ENCODE assay signal across 1 cellular context in the genomic region with DNA sequence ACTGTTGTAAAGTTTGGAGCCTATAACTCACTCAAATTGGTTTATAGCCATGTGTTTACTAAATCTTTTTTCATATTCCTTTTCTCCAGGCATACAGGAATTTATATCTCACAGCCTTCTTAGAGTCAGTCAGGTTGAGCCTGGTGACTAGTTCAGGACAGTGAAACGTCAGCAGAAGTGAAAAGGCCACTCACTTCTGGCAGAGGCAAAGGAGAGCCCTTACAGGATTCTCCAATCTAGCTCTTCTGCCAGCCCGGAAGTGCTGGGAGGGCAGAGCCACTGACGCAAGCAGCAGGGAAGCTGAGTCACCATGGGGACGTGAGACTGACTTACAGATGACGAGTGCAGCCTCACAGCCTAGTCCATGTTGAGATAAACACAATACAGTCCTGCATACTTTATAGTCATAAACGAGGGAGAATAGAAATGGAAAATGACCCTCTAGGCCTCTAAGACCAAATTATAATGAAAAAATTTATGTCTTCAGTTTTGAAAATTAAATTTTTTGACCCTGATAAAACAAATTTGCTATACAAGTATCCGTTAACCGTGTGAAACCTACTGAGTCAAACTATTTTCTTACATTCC.
TF ChIP-seq lines count a peak whose summit lies in the region.

No MANE protein-coding gene starts in this region.

TF ChIP-seq in HepG2, 621 proteins besides CTCF, POLR2A, EP300 and RAD21 (continued from another document and continues in another):
- TF ChIP-seq ZBTB44 (CRISPR knock-in tag; IDR thresholded peaks at IDR 0.05): no peak
- TF ChIP-seq MED1 (CRISPR knock-in tag; IDR thresholded peaks at IDR 0.05): peak; percentile 87
- no peak for TF ChIP-seq ZKSCAN1 (IDR thresholded peaks at IDR 0.05; ENCODE audit: low read length)
- no peak for TF ChIP-seq PRPF4 (IDR thresholded peaks at IDR 0.05; ENCODE audit: low read depth, low read length, poor library complexity, severe bottlenecking)
- TF ChIP-seq STAT5B (CRISPR knock-in tag; IDR thresholded peaks at IDR 0.05): no peak
- TF ChIP-seq, protein P1, sequence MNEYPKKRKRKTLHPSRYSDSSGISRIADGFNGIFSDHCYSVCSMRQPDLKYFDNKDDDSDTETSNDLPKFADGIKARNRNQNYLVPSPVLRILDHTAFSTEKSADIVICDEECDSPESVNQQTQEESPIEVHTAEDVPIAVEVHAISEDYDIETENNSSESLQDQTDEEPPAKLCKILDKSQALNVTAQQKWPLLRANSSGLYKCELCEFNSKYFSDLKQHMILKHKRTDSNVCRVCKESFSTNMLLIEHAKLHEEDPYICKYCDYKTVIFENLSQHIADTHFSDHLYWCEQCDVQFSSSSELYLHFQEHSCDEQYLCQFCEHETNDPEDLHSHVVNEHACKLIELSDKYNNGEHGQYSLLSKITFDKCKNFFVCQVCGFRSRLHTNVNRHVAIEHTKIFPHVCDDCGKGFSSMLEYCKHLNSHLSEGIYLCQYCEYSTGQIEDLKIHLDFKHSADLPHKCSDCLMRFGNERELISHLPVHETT (CRISPR knock-in tag; conservative IDR thresholded peaks at IDR 0.05): no peak; the same call in 1 of the 2 replicates
- TF ChIP-seq, protein P2, sequence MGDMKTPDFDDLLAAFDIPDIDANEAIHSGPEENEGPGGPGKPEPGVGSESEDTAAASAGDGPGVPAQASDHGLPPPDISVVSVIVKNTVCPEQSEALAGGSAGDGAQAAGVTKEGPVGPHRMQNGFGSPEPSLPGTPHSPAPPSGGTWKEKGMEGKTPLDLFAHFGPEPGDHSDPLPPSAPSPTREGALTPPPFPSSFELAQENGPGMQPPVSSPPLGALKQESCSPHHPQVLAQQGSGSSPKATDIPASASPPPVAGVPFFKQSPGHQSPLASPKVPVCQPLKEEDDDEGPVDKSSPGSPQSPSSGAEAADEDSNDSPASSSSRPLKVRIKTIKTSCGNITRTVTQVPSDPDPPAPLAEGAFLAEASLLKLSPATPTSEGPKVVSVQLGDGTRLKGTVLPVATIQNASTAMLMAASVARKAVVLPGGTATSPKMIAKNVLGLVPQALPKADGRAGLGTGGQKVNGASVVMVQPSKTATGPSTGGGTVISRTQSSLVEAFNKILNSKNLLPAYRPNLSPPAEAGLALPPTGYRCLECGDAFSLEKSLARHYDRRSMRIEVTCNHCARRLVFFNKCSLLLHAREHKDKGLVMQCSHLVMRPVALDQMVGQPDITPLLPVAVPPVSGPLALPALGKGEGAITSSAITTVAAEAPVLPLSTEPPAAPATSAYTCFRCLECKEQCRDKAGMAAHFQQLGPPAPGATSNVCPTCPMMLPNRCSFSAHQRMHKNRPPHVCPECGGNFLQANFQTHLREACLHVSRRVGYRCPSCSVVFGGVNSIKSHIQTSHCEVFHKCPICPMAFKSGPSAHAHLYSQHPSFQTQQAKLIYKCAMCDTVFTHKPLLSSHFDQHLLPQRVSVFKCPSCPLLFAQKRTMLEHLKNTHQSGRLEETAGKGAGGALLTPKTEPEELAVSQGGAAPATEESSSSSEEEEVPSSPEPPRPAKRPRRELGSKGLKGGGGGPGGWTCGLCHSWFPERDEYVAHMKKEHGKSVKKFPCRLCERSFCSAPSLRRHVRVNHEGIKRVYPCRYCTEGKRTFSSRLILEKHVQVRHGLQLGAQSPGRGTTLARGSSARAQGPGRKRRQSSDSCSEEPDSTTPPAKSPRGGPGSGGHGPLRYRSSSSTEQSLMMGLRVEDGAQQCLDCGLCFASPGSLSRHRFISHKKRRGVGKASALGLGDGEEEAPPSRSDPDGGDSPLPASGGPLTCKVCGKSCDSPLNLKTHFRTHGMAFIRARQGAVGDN (CRISPR knock-in tag; IDR thresholded peaks at IDR 0.05): peak; percentile 46; the same call in 1 of the 2 replicates
- TF ChIP-seq, protein P3, sequence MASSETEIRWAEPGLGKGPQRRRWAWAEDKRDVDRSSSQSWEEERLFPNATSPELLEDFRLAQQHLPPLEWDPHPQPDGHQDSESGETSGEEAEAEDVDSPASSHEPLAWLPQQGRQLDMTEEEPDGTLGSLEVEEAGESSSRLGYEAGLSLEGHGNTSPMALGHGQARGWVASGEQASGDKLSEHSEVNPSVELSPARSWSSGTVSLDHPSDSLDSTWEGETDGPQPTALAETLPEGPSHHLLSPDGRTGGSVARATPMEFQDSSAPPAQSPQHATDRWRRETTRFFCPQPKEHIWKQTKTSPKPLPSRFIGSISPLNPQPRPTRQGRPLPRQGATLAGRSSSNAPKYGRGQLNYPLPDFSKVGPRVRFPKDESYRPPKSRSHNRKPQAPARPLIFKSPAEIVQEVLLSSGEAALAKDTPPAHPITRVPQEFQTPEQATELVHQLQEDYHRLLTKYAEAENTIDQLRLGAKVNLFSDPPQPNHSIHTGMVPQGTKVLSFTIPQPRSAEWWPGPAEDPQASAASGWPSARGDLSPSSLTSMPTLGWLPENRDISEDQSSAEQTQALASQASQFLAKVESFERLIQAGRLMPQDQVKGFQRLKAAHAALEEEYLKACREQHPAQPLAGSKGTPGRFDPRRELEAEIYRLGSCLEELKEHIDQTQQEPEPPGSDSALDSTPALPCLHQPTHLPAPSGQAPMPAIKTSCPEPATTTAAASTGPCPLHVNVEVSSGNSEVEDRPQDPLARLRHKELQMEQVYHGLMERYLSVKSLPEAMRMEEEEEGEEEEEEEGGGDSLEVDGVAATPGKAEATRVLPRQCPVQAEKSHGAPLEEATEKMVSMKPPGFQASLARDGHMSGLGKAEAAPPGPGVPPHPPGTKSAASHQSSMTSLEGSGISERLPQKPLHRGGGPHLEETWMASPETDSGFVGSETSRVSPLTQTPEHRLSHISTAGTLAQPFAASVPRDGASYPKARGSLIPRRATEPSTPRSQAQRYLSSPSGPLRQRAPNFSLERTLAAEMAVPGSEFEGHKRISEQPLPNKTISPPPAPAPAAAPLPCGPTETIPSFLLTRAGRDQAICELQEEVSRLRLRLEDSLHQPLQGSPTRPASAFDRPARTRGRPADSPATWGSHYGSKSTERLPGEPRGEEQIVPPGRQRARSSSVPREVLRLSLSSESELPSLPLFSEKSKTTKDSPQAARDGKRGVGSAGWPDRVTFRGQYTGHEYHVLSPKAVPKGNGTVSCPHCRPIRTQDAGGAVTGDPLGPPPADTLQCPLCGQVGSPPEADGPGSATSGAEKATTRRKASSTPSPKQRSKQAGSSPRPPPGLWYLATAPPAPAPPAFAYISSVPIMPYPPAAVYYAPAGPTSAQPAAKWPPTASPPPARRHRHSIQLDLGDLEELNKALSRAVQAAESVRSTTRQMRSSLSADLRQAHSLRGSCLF (CRISPR knock-in tag; IDR thresholded peaks at IDR 0.05; ENCODE audit: borderline replicate concordance): no peak
- peak; percentile 96 for TF ChIP-seq ZHX1 (CRISPR knock-in tag; IDR thresholded peaks at IDR 0.05; ENCODE audit: low read depth)
- TF ChIP-seq RBM39 (IDR thresholded peaks at IDR 0.05; ENCODE audit: low read depth, low read length, poor library complexity, severe bottlenecking): no peak
- TF ChIP-seq TFDP1 (CRISPR knock-in tag; IDR thresholded peaks at IDR 0.05; ENCODE audit: borderline replicate concordance): no peak
- TF ChIP-seq HNF4A (CRISPR knock-in tag; IDR thresholded peaks at IDR 0.05): no peak
- no peak for TF ChIP-seq ZNF546 (CRISPR knock-in tag; conservative IDR thresholded peaks at IDR 0.05)
- no peak for TF ChIP-seq ATRX (CRISPR knock-in tag; IDR thresholded peaks at IDR 0.05; ENCODE audit: borderline replicate concordance)
- TF ChIP-seq, protein P4, sequence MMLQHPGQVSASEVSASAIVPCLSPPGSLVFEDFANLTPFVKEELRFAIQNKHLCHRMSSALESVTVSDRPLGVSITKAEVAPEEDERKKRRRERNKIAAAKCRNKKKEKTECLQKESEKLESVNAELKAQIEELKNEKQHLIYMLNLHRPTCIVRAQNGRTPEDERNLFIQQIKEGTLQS (CRISPR knock-in tag; IDR thresholded peaks at IDR 0.05): peak; percentile 94
- TF ChIP-seq HOXD1 (CRISPR knock-in tag; IDR thresholded peaks at IDR 0.05): no peak
- no peak for TF ChIP-seq ARHGAP35 (CRISPR knock-in tag; IDR thresholded peaks at IDR 0.05; ENCODE audit: borderline replicate concordance)
- peak; percentile 87 for TF ChIP-seq POLR2AphosphoS5 (IDR thresholded peaks at IDR 0.05; ENCODE audit: low read depth, low read length)
- TF ChIP-seq ZMYM3 (CRISPR knock-in tag; IDR thresholded peaks at IDR 0.05): peak; percentile 71; the same call in 1 of the 2 replicates
- TF ChIP-seq ARNT2 (CRISPR knock-in tag; IDR thresholded peaks at IDR 0.05; ENCODE audit: low read depth): no peak; the same call in 1 of the 2 replicates
- peak; percentile 97 for TF ChIP-seq ELF3 (CRISPR knock-in tag; IDR thresholded peaks at IDR 0.05)
- TF ChIP-seq HDAC2 (CRISPR knock-in tag; IDR thresholded peaks at IDR 0.05): peak; percentile 83
- no peak for TF ChIP-seq ZNF18 (CRISPR knock-in tag; IDR thresholded peaks at IDR 0.05; ENCODE audit: insufficient replicate concordance)
- TF ChIP-seq, protein P5, sequence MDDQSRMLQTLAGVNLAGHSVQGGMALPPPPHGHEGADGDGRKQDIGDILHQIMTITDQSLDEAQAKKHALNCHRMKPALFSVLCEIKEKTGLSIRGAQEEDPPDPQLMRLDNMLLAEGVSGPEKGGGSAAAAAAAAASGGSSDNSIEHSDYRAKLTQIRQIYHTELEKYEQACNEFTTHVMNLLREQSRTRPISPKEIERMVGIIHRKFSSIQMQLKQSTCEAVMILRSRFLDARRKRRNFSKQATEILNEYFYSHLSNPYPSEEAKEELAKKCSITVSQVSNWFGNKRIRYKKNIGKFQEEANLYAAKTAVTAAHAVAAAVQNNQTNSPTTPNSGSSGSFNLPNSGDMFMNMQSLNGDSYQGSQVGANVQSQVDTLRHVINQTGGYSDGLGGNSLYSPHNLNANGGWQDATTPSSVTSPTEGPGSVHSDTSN (CRISPR knock-in tag; IDR thresholded peaks at IDR 0.05; ENCODE audit: borderline replicate concordance): no peak
- TF ChIP-seq MXD4 (CRISPR knock-in tag; IDR thresholded peaks at IDR 0.05): peak; percentile 70; the same call in 1 of the 2 replicates
- TF ChIP-seq ZMYM2 (CRISPR knock-in tag; IDR thresholded peaks at IDR 0.05): no peak
- TF ChIP-seq JUND (CRISPR knock-in tag; IDR thresholded peaks at IDR 0.05): peak; percentile 88
- no peak for TF ChIP-seq RAD51 (IDR thresholded peaks at IDR 0.05; ENCODE audit: borderline replicate concordance)
- peak; percentile 78; the same call in 1 of the 2 replicates for TF ChIP-seq ZBTB38 (CRISPR knock-in tag; IDR thresholded peaks at IDR 0.05)
- TF ChIP-seq MLLT10 (CRISPR knock-in tag; IDR thresholded peaks at IDR 0.05): no peak
- TF ChIP-seq, protein P6, sequence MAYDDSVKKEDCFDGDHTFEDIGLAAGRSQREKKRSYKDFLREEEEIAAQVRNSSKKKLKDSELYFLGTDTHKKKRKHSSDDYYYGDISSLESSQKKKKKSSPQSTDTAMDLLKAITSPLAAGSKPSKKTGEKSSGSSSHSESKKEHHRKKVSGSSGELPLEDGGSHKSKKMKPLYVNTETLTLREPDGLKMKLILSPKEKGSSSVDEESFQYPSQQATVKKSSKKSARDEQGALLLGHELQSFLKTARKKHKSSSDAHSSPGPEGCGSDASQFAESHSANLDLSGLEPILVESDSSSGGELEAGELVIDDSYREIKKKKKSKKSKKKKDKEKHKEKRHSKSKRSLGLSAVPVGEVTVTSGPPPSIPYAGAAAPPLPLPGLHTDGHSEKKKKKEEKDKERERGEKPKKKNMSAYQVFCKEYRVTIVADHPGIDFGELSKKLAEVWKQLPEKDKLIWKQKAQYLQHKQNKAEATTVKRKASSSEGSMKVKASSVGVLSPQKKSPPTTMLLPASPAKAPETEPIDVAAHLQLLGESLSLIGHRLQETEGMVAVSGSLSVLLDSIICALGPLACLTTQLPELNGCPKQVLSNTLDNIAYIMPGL (CRISPR knock-in tag; IDR thresholded peaks at IDR 0.05; ENCODE audit: borderline replicate concordance in 1 of 2, low read depth in 1 of 2): peak in 1 of 2 experiments; percentile 89; a peak in 2 of 4 replicates
- TF ChIP-seq SRSF1 (optimal IDR thresholded peaks at IDR 0.05; ENCODE audit: low read depth, low read length): no peak
- peak; percentile 65; the same call in 1 of the 2 replicates for TF ChIP-seq SPEN (CRISPR knock-in tag; IDR thresholded peaks at IDR 0.05; ENCODE audit: low read depth)
